Comparison of ENCODE assay signal across 8 cellular contexts in the genomic region with DNA sequence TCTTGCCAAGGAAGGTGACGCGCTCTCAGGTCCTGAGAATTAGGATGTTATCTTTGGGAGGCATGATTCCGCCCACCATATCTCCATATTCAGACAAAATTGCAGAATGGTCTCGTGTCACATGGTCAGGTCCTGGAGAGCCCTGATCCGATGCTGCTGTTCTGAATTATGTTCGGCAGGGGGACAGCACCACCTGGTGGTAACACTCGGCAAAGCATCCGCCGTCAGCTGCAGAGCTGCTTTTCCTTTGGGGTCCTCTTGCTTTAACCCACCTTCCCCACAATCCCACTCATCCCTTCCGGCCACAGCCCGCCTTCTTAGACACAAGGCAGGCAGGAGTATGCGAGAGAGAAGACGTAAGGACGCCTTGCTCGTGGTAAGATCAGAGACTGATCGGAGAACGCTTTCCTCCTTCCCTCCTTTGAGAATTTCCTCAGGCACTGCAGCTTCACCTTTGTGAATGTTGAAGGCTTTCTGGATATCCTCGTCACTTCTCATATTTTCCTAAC.
DNase-seq lines count a peak whose midpoint lies in the region; ATAC-seq and TF ChIP-seq lines count a peak whose summit lies in the region.

No MANE protein-coding gene starts in this region.

- H3K36me3 Mint-ChIP-seq in CD4-positive, alpha-beta memory T cell: no peaks in the 10 kb centered on the region
- H3K36me3 Mint-ChIP-seq in activated T-helper 1 cell treated with anti-CD3 and anti-CD28 coated beads, Interleukin-12 subunit alpha, Interleukin-12 subunit beta, Interleukin-2, Interleukin-4 antibody, amounts not matched to agents 30 ng/mL and 10 ng/mL and 1 ng/mL, durations not matched to agents 14 hours and 24 hours and 36 hours (ENCODE audit: low read depth): no peaks in the 10 kb centered on the region

- H3K4me2 ChIP-seq in PC-3 (ENCODE audit: low read length) (peak overlapping the region; percentile 84), neuronal stem cell (ENCODE audit: insufficient read depth, low read length, poor library complexity, severe bottlenecking) (no peak overlapping the region)

- H3F3A ChIP-seq in PC-3 (ENCODE audit: low read length, unreplicated experiment): no peaks in the 10 kb centered on the region

- peak overlapping the region; percentile 57 for H3K18ac ChIP-seq in neuronal stem cell (ENCODE audit: low read length)

- no peak overlapping the region for H3K4ac ChIP-seq in neuronal stem cell (ENCODE audit: low read length)

- H3K9ac ChIP-seq in PC-3 (ENCODE audit: low read length): no peak overlapping the region
- no peak overlapping the region for H3K9ac ChIP-seq in neuronal stem cell (ENCODE audit: low read depth, low read length, poor library complexity)
- H3K9ac ChIP-seq in subcutaneous abdominal adipose tissue (ENCODE audit: low read length in 5 of 5): peak overlapping the region in 1 of 5 donors; percentile 16

- H3K23ac ChIP-seq in neuronal stem cell (ENCODE audit: low read depth, low read length, poor library complexity): no peak overlapping the region

- H3K27ac Mint-ChIP-seq in CD4-positive, alpha-beta memory T cell: peak overlapping the region in 1 of 7 donors; percentile 52
- no peak overlapping the region for H3K27ac Mint-ChIP-seq in activated T-helper 1 cell treated with anti-CD3 and anti-CD28 coated beads, Interleukin-12 subunit alpha, Interleukin-12 subunit beta, Interleukin-2, Interleukin-4 antibody, amounts not matched to agents 30 ng/mL and 10 ng/mL and 1 ng/mL, durations not matched to agents 14 hours and 24 hours and 36 hours

- no peaks in the 10 kb centered on the region for H3K79me1 ChIP-seq in neuronal stem cell (ENCODE audit: low read depth, low read length)

- no peaks in the 10 kb centered on the region for H3K9me3 Mint-ChIP-seq in CD4-positive, alpha-beta memory T cell
- no peaks in the 10 kb centered on the region for H3K9me3 Mint-ChIP-seq in activated T-helper 1 cell treated with anti-CD3 and anti-CD28 coated beads, Interleukin-12 subunit alpha, Interleukin-12 subunit beta, Interleukin-2, Interleukin-4 antibody, amounts not matched to agents 30 ng/mL and 10 ng/mL and 1 ng/mL, durations not matched to agents 14 hours and 24 hours and 36 hours

- H3K4me1 Mint-ChIP-seq in CD4-positive, alpha-beta memory T cell: peaks cover 7 to 9% (median 8%) of the 10 kb centered on the region in 4 donors
- H3K4me1 Mint-ChIP-seq in activated T-helper 1 cell treated with anti-CD3 and anti-CD28 coated beads, Interleukin-12 subunit alpha, Interleukin-12 subunit beta, Interleukin-2, Interleukin-4 antibody, amounts not matched to agents 30 ng/mL and 10 ng/mL and 1 ng/mL, durations not matched to agents 14 hours and 24 hours and 36 hours (ENCODE audit: low read depth): peaks cover 8% of the 10 kb centered on the region

- H3K9me3 ChIP-seq in CD4-positive, alpha-beta memory T cell (ENCODE audit: control insufficient read depth in 1 of 2, low read length in 2 of 2): no peaks in the 10 kb centered on the region
- H3K9me3 ChIP-seq in PC-3 (ENCODE audit: low read length) (no peaks in the 10 kb centered on the region), neuronal stem cell (replicated peaks in 1 of 2; ENCODE audit: control insufficient read depth in 2 of 2, insufficient read depth in 1 of 2, low read depth in 1 of 2, low read length in 2 of 2) (no peaks in the 10 kb centered on the region), subcutaneous abdominal adipose tissue (ENCODE audit: control insufficient read depth in 5 of 5, low read length in 5 of 5) (no peaks in the 10 kb centered on the region)

- peak; percentile 90 for TF ChIP-seq CTCF in PC-3 (conservative IDR thresholded peaks at IDR 0.05; ENCODE audit: low read depth, low read length)
- TF ChIP-seq CTCF in fibroblast of villous mesenchyme (IDR thresholded peaks at IDR 0.05; ENCODE audit: insufficient read depth, low read depth, low read length): peak; percentile 85

- no peaks in the 10 kb centered on the region for H4K20me1 ChIP-seq in PC-3 (ENCODE audit: low read length)

- H2AK5ac ChIP-seq in neuronal stem cell (ENCODE audit: low read depth, low read length): no peak overlapping the region

- H3K27me3 ChIP-seq in CD4-positive, alpha-beta memory T cell (ENCODE audit: insufficient read depth, low read length): no peaks in the 10 kb centered on the region
- H3K27me3 ChIP-seq in PC-3 (ENCODE audit: low read length): peaks cover 22% of the 10 kb centered on the region
- no peaks in the 10 kb centered on the region for H3K27me3 ChIP-seq in neuronal stem cell (ENCODE audit: control insufficient read depth in 3 of 3, insufficient read depth in 3 of 3, low read depth in 1 of 3, low read length in 3 of 3)
- H3K27me3 ChIP-seq in subcutaneous abdominal adipose tissue (ENCODE audit: control insufficient read depth in 5 of 5, insufficient read depth in 4 of 5, low read length in 5 of 5): peaks cover 0 to 7% (median 3%) of the 10 kb centered on the region in 5 donors

- no TSS peak for BruUV-seq in PC-3 (replicated peaks; lab: Mats Ljungman, UMichigan)

- intact Hi-C loops in CD4-positive, alpha-beta memory T cell (cut with micrococcal nuclease): loop anchor here (10.0 kb wide), 1 partner anchor 702 kb away; no protein-coding TSS in a partner anchor
- intact Hi-C loops in PC-3 (cut with micrococcal nuclease): no loop called here
- intact Hi-C loops in activated T-helper 1 cell treated with anti-CD3 and anti-CD28 coated beads, Interleukin-12 subunit alpha, Interleukin-12 subunit beta, Interleukin-2, Interleukin-4 antibody, amounts not matched to agents 30 ng/mL and 10 ng/mL and 1 ng/mL, durations not matched to agents 14 hours and 24 hours and 36 hours (cut with micrococcal nuclease): loop anchor here (1.0 to 10.0 kb wide), 2 partner anchors 265 to 802 kb away; no protein-coding TSS in a partner anchor

- peaks cover 2 to 7% of the 10 kb centered on the region in 2 donors for H3K27me3 Mint-ChIP-seq in CD4-positive, alpha-beta memory T cell
- peaks cover 7% of the 10 kb centered on the region for H3K27me3 Mint-ChIP-seq in activated T-helper 1 cell treated with anti-CD3 and anti-CD28 coated beads, Interleukin-12 subunit alpha, Interleukin-12 subunit beta, Interleukin-2, Interleukin-4 antibody, amounts not matched to agents 30 ng/mL and 10 ng/mL and 1 ng/mL, durations not matched to agents 14 hours and 24 hours and 36 hours (ENCODE audit: insufficient read depth)

- CTCF ChIA-PET in CD4-positive, alpha-beta memory T cell (lab: Charles Lee; ENCODE audit: partially characterized antibody): interaction anchor here (0.9 to 6.6 kb wide), 8 partner anchors 9 to 264 kb away, joined by 3 to 41 read pairs (median 7); no protein-coding TSS in a partner anchor
- CTCF ChIA-PET in PC-3 (lab: Charles Lee): interaction anchor here (0.6 to 1.2 kb wide), 3 partner anchors 20 to 828 kb away, joined by 3 to 5 read pairs (median 4); no protein-coding TSS in a partner anchor

- no peak overlapping the region for H2BK5ac ChIP-seq in neuronal stem cell (ENCODE audit: low read length)

- POLR2A ChIA-PET in CD4-positive, alpha-beta memory T cell (lab: Charles Lee; ENCODE audit: partially characterized antibody): no interaction called here
- POLR2A ChIA-PET in PC-3 (lab: Charles Lee; ENCODE audit: unreplicated experiment): no interaction called here

- no CpG with 5 or more reads among the region's 18 CpGs for WGBS in neuronal stem cell (ENCODE audit: extremely low coverage in 2 of 2, insufficient read length in 2 of 2, insufficient replicate concordance in 1 of 2), 2 donors

- no peak overlapping the region for H2BK15ac ChIP-seq in neuronal stem cell (ENCODE audit: low read length)

- H4K8ac ChIP-seq in neuronal stem cell (ENCODE audit: low read depth, low read length): peak overlapping the region; percentile 31

- no peak overlapping the region for H2BK12ac ChIP-seq in neuronal stem cell (ENCODE audit: low read length)

- no peak overlapping the region for H3K4me3 ChIP-seq in CD4-positive, alpha-beta memory T cell (ENCODE audit: low read length in 2 of 2)
- H3K4me3 ChIP-seq in PC-3 (ENCODE audit: low read length) (peak overlapping the region; percentile 63), fibroblast of villous mesenchyme (ENCODE audit: low read depth, low read length) (no peak overlapping the region), neuronal stem cell (ENCODE audit: low read length in 2 of 2) (no peak overlapping the region), subcutaneous abdominal adipose tissue (ENCODE audit: low read depth in 1 of 5, low read length in 5 of 5) (peak overlapping the region in 4 of 5 donors; percentile 19 to 64 (median 42))

- H2AFZ ChIP-seq in PC-3 (ENCODE audit: low read length) (peak overlapping the region; percentile 81), neuronal stem cell (ENCODE audit: low read length) (peak overlapping the region; percentile 78)

- H3K4me1 ChIP-seq in CD4-positive, alpha-beta memory T cell (ENCODE audit: insufficient read depth, low read length): peaks cover 4% of the 10 kb centered on the region
- no peaks in the 10 kb centered on the region for H3K4me1 ChIP-seq in PC-3 (ENCODE audit: insufficient read depth, low read length)
- peaks cover 0 to 1% of the 10 kb centered on the region in 2 donors for H3K4me1 ChIP-seq in neuronal stem cell (ENCODE audit: control insufficient read depth in 2 of 2, insufficient read depth in 1 of 2, low read depth in 1 of 2, low read length in 2 of 2)
- peaks cover 0 to 9% (median 7%) of the 10 kb centered on the region in 5 donors for H3K4me1 ChIP-seq in subcutaneous abdominal adipose tissue (ENCODE audit: control insufficient read depth in 5 of 5, insufficient read depth in 5 of 5, low read length in 5 of 5)

- no peak overlapping the region for H3K27ac ChIP-seq in CD4-positive, alpha-beta memory T cell (ENCODE audit: low read depth, low read length)
- H3K27ac ChIP-seq in PC-3 (ENCODE audit: low read length) (no peak overlapping the region), neuronal stem cell (replicated peaks; ENCODE audit: low read length) (no peak overlapping the region), subcutaneous abdominal adipose tissue (ENCODE audit: low read depth, low read length) (no peak overlapping the region)

- H3K79me2 ChIP-seq in PC-3 (ENCODE audit: low read length): no peaks in the 10 kb centered on the region

- no peaks in the 10 kb centered on the region for H3K36me3 ChIP-seq in CD4-positive, alpha-beta memory T cell (ENCODE audit: insufficient read depth, low read length)
- H3K36me3 ChIP-seq in PC-3 (ENCODE audit: low read depth, low read length) (no peaks in the 10 kb centered on the region), neuronal stem cell (replicated peaks in 1 of 2; ENCODE audit: control insufficient read depth in 2 of 2, insufficient read depth in 2 of 2, low read length in 2 of 2) (no peaks in the 10 kb centered on the region), subcutaneous abdominal adipose tissue (ENCODE audit: control insufficient read depth in 5 of 5, insufficient read depth in 5 of 5, low read length in 5 of 5) (no peaks in the 10 kb centered on the region)

- ATAC-seq in GM19395 (IDR thresholded peaks at IDR 0.05; ENCODE audit: unreplicated experiment) (peak; percentile 86), HG03571 (IDR thresholded peaks at IDR 0.05; ENCODE audit: unreplicated experiment) (peak; percentile 71), PC-3 (peak; percentile 89)

- peak overlapping the region in 6 of 8 donors; percentile 1 to 65 (median 40) for H3K4me3 Mint-ChIP-seq in CD4-positive, alpha-beta memory T cell
- peak overlapping the region; percentile 30 for H3K4me3 Mint-ChIP-seq in activated T-helper 1 cell treated with anti-CD3 and anti-CD28 coated beads, Interleukin-12 subunit alpha, Interleukin-12 subunit beta, Interleukin-2, Interleukin-4 antibody, amounts not matched to agents 30 ng/mL and 10 ng/mL and 1 ng/mL, durations not matched to agents 14 hours and 24 hours and 36 hours

- no peak overlapping the region for H3K14ac ChIP-seq in neuronal stem cell (ENCODE audit: low read length)

- H4K91ac ChIP-seq in neuronal stem cell (ENCODE audit: low read depth, low read length, poor library complexity): no peak overlapping the region

- no peak overlapping the region for H2BK120ac ChIP-seq in neuronal stem cell (ENCODE audit: low read depth, low read length)

- H3K9me2 ChIP-seq in PC-3 (replicated peaks; ENCODE audit: low read length): no peaks in the 10 kb centered on the region

- peak; percentile 31 to 48 (median 35) for DNase-seq in CD4-positive, alpha-beta memory T cell
- DNase-seq in PC-3: peak; percentile 60
- peak; percentile 22 for DNase-seq in activated T-helper 1 cell treated with anti-CD3 and anti-CD28 coated beads, Interleukin-12 subunit alpha, Interleukin-12 subunit beta, Interleukin-2, Interleukin-4 antibody, amounts not matched to agents 30 ng/mL and 10 ng/mL and 1 ng/mL, durations not matched to agents 14 hours and 24 hours and 36 hours (ENCODE audit: low spot score)
- peak; percentile 26 for DNase-seq in fibroblast of villous mesenchyme (ENCODE audit: low read depth)
- DNase-seq in neuronal stem cell (ENCODE audit: low spot score): peak; percentile 68

Comparison
In these comparisons a context has a peak if more than half of its experiments do, and no peak if none do; other contexts are left out.
1. H3K4me3 ChIP-seq: peak in PC-3 (single experiment) and subcutaneous abdominal adipose tissue (4 of 5); none in CD4-positive, alpha-beta memory T cell (0 of 2), fibroblast of villous mesenchyme (single experiment) and neuronal stem cell (0 of 2).
2. Peak in every context shown above with its lines, with median percentiles within 50 percentile points of each other: DNase-seq and ATAC-seq.